In the genomic region with DNA sequence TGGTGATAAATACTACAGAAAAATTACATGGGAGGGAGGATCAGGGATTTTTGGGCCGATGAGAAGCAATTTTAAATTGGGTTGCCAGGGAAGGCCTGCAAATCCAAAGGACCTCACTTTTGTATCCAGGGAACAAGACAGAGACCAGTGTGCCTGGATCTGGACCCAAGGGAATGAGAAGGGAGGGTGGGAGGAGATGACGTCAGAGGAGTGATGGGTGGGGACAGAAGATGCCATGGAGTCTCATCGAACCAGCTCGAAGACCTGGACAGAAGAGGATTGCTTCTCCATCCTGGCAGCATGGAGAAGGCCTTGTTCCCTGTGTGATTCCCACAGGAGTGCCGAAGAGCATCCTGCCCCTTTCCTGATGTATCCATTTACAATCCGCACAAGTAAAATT, we compare ENCODE assay signal across 25 cellular contexts.
DNase-seq lines count a peak whose midpoint lies in the region; ATAC-seq, FAIRE-seq and TF ChIP-seq lines count a peak whose summit lies in the region.
"Had no signal": no experiment of that assay in that cellular context is flagged by ENCODE, and none has a peak within 500 bp of the region (broad histone marks: within the 10 kb centered on the region; RNA-seq: fewer than 3 reads in every experiment).

No MANE protein-coding gene starts in this region.

- H3K9me3 ChIP-seq in PC-3 (ENCODE audit: low read length), result no peaks in the 10 kb centered on the region
- H3K9me3 ChIP-seq in endothelial cell of umbilical vein (replicated peaks; ENCODE audit: control insufficient read depth, insufficient read depth, low read length), result no peaks in the 10 kb centered on the region
- H3K9me3 ChIP-seq: BLaER1, Peyer's patch, tibial nerve had no signal

- no peak for DNase-seq in activated naive CD8-positive, alpha-beta T cell treated with anti-CD3 and anti-CD28 coated beads, Interleukin-2, amount 10 ng/mL, durations not matched to agents 7 days and 5 days
- DNase-seq in activated naive CD8-positive, alpha-beta T cell treated with anti-CD3 and anti-CD28 coated beads for 36 hours, result no peak
- DNase-seq in PC-3 (no peak), endothelial cell of umbilical vein (ENCODE audit: low read depth, low spot score) (no peak), NCI-H1092 (lab: John Stamatoyannopoulos, UW) (no peak), nucleus accumbens (lab: John Stamatoyannopoulos, UW) (no peak)
- no peak for DNase-seq in stimulated activated effector memory CD8-positive, alpha-beta T cell treated with anti-CD3 and anti-CD28 coated beads, Interleukin-12 subunit alpha, Interleukin-12 subunit beta, amount 100 ng/mL, for 72 hours (ENCODE audit: low spot score in 2 of 2)
- DNase-seq: activated CD4-positive, alpha-beta T cell treated with anti-CD3 and anti-CD28 coated beads for 48 hours; aorta; hypothalamus; left ventricle myocardium superior; naive B cell; NCI-H1436; NCI-H2081 treated with DMSO at 0.1 percent for 48 hours; NCI-H69; occipital lobe; Peyer's patch had no signal

- H4K20me1 ChIP-seq in PC-3 (ENCODE audit: low read length) (no peaks in the 10 kb centered on the region), endothelial cell of umbilical vein (replicated peaks; ENCODE audit: control insufficient read depth, extremely low read depth, insufficient read depth, low read length) (no peaks in the 10 kb centered on the region)
- H4K20me1 ChIP-seq: BLaER1 had no signal

- H3K4me3 ChIP-seq in PC-3 (ENCODE audit: low read length) (no peak overlapping the region), endothelial cell of umbilical vein (replicated peaks in 1 of 3; ENCODE audit: insufficient read depth in 1 of 3, low read depth in 1 of 3, low read length in 3 of 3) (no peak overlapping the region)
- H3K4me3 ChIP-seq: BLaER1, GM12878, Peyer's patch, tibial nerve had no signal

- no peaks in the 10 kb centered on the region for H3K9me3 Mint-ChIP-seq in activated naive CD8-positive, alpha-beta T cell treated with anti-CD3 and anti-CD28 coated beads, Interleukin-2, amount 10 ng/mL, durations not matched to agents 7 days and 5 days
- no peaks in the 10 kb centered on the region for H3K9me3 Mint-ChIP-seq in activated naive CD8-positive, alpha-beta T cell treated with anti-CD3 and anti-CD28 coated beads for 36 hours
- H3K9me3 Mint-ChIP-seq in stimulated activated effector memory CD8-positive, alpha-beta T cell treated with anti-CD3 and anti-CD28 coated beads, Interleukin-12 subunit alpha, Interleukin-12 subunit beta, amount 100 ng/mL, for 72 hours, result no peaks in the 10 kb centered on the region
- H3K9me3 Mint-ChIP-seq: activated naive CD4-positive, alpha-beta T cell treated with anti-CD3 and anti-CD28 coated beads, Interleukin-2, amount 50 U/mL, for 24 hours had no signal

- no peak overlapping the region; the same call in 1 of the 2 replicates for H3K27ac ChIP-seq in PC-3 (ENCODE audit: low read length)
- H3K27ac ChIP-seq in endothelial cell of umbilical vein (ENCODE audit: insufficient read depth, low read depth, low read length), result peak overlapping the region; percentile 10
- H3K27ac ChIP-seq: BLaER1, Peyer's patch, VCaP had no signal

- no peaks in the 10 kb centered on the region for H3K9me1 ChIP-seq in endothelial cell of umbilical vein (replicated peaks; ENCODE audit: control insufficient read depth, extremely low read depth, insufficient read depth, low read length)

- BruUV-seq in PC-3 (replicated peaks; lab: Mats Ljungman, UMichigan) (no TSS peak), endothelial cell of umbilical vein (replicated peaks; lab: Mats Ljungman, UMichigan) (no TSS peak)

- H3K4me3 Mint-ChIP-seq in activated naive CD8-positive, alpha-beta T cell treated with anti-CD3 and anti-CD28 coated beads, Interleukin-2, amount 10 ng/mL, durations not matched to agents 7 days and 5 days, result peak overlapping the region; percentile 35
- no peak overlapping the region for H3K4me3 Mint-ChIP-seq in activated naive CD8-positive, alpha-beta T cell treated with anti-CD3 and anti-CD28 coated beads for 36 hours
- no peak overlapping the region for H3K4me3 Mint-ChIP-seq in stimulated activated effector memory CD8-positive, alpha-beta T cell treated with anti-CD3 and anti-CD28 coated beads, Interleukin-12 subunit alpha, Interleukin-12 subunit beta, amount 100 ng/mL, for 72 hours
- H3K4me3 Mint-ChIP-seq: activated naive CD4-positive, alpha-beta T cell treated with anti-CD3 and anti-CD28 coated beads, Interleukin-2, amount 50 U/mL, for 24 hours; naive B cell had no signal

- H3K79me2 ChIP-seq in PC-3 (ENCODE audit: low read length), result peaks cover 45% of the 10 kb centered on the region
- no peaks in the 10 kb centered on the region for H3K79me2 ChIP-seq in endothelial cell of umbilical vein (ENCODE audit: control insufficient read depth, insufficient read depth, low read length)

- H3F3A ChIP-seq in PC-3 (ENCODE audit: low read length, unreplicated experiment), result no peaks in the 10 kb centered on the region

- H3K4me2 ChIP-seq in PC-3 (ENCODE audit: low read length), result peak overlapping the region; percentile 35; the same call in 1 of the 2 replicates
- no peak overlapping the region for H3K4me2 ChIP-seq in endothelial cell of umbilical vein (ENCODE audit: insufficient read depth, low read length)

- no peak for TF ChIP-seq POLR2A in endothelial cell of umbilical vein (IDR thresholded peaks at IDR 0.05; ENCODE audit: low read depth, low read length)

- H3K4me1 ChIP-seq in PC-3 (ENCODE audit: insufficient read depth, low read length) (peaks cover 32% of the 10 kb centered on the region), endothelial cell of umbilical vein (ENCODE audit: control insufficient read depth, extremely low read depth, insufficient read depth, low read length) (peaks cover 23% of the 10 kb centered on the region)
- H3K4me1 ChIP-seq: Peyer's patch had no signal

- H2AFZ ChIP-seq in PC-3 (ENCODE audit: low read length), result no peak overlapping the region
- no peak overlapping the region for H2AFZ ChIP-seq in endothelial cell of umbilical vein (ENCODE audit: low read depth, low read length)

- POLR2A ChIA-PET in activated naive CD8-positive, alpha-beta T cell treated with anti-CD3 and anti-CD28 coated beads, Interleukin-2, amount 10 ng/mL, durations not matched to agents 7 days and 5 days (lab: Charles Lee), result no interaction called here
- POLR2A ChIA-PET in PC-3 (lab: Charles Lee; ENCODE audit: unreplicated experiment), result no interaction called here
- POLR2A ChIA-PET in endothelial cell of umbilical vein (lab: Charles Lee), result no interaction called here

- ATAC-seq in activated naive CD8-positive, alpha-beta T cell treated with anti-CD3 and anti-CD28 coated beads, Interleukin-2, amount 10 ng/mL, durations not matched to agents 7 days and 5 days (ENCODE audit: low read depth), result no peak
- ATAC-seq in PC-3, result no peak
- no peak for ATAC-seq in stimulated activated effector memory CD8-positive, alpha-beta T cell treated with anti-CD3 and anti-CD28 coated beads, Interleukin-12 subunit alpha, Interleukin-12 subunit beta, amount 100 ng/mL, for 72 hours
- no peak for ATAC-seq in HG03159 (IDR thresholded peaks at IDR 0.05; ENCODE audit: unreplicated experiment)
- ATAC-seq: HCT116, left ventricle myocardium superior had no signal

- peak overlapping the region; percentile 39 for H3K27ac Mint-ChIP-seq in activated naive CD8-positive, alpha-beta T cell treated with anti-CD3 and anti-CD28 coated beads, Interleukin-2, amount 10 ng/mL, durations not matched to agents 7 days and 5 days
- H3K27ac Mint-ChIP-seq in activated naive CD8-positive, alpha-beta T cell treated with anti-CD3 and anti-CD28 coated beads for 36 hours, result no peak overlapping the region
- peak overlapping the region; percentile 59 for H3K27ac Mint-ChIP-seq in stimulated activated effector memory CD8-positive, alpha-beta T cell treated with anti-CD3 and anti-CD28 coated beads, Interleukin-12 subunit alpha, Interleukin-12 subunit beta, amount 100 ng/mL, for 72 hours
- H3K27ac Mint-ChIP-seq: activated naive CD4-positive, alpha-beta T cell treated with anti-CD3 and anti-CD28 coated beads, Interleukin-2, amount 50 U/mL, for 24 hours had no signal

- peaks cover 6% of the 10 kb centered on the region for H3K27me3 Mint-ChIP-seq in activated naive CD8-positive, alpha-beta T cell treated with anti-CD3 and anti-CD28 coated beads, Interleukin-2, amount 10 ng/mL, durations not matched to agents 7 days and 5 days
- H3K27me3 Mint-ChIP-seq in activated naive CD8-positive, alpha-beta T cell treated with anti-CD3 and anti-CD28 coated beads for 36 hours, result no peaks in the 10 kb centered on the region
- H3K27me3 Mint-ChIP-seq: activated naive CD4-positive, alpha-beta T cell treated with anti-CD3 and anti-CD28 coated beads, Interleukin-2, amount 50 U/mL, for 24 hours had no signal

- no peak for TF ChIP-seq CTCF in PC-3 (conservative IDR thresholded peaks at IDR 0.05; ENCODE audit: low read depth, low read length)
- TF ChIP-seq CTCF in endothelial cell of umbilical vein (IDR thresholded peaks at IDR 0.05; ENCODE audit: extremely low read depth in 1 of 2, insufficient read depth in 1 of 2, low read depth in 1 of 2, low read length in 2 of 2), result no peak

- H3K9me2 ChIP-seq in PC-3 (replicated peaks; ENCODE audit: low read length), result no peaks in the 10 kb centered on the region

- H3K27me3 ChIP-seq in PC-3 (ENCODE audit: low read length), result no peaks in the 10 kb centered on the region
- H3K27me3 ChIP-seq in endothelial cell of umbilical vein (ENCODE audit: control insufficient read depth in 2 of 2, insufficient read depth in 2 of 2, low read length in 2 of 2), result no peaks in the 10 kb centered on the region
- H3K27me3 ChIP-seq: BLaER1, Peyer's patch, tibial nerve had no signal

- no peak overlapping the region for H3K9ac ChIP-seq in PC-3 (ENCODE audit: low read length)
- no peak overlapping the region for H3K9ac ChIP-seq in endothelial cell of umbilical vein (replicated peaks; ENCODE audit: extremely low read depth, insufficient read depth, low read length)
- H3K9ac ChIP-seq: BLaER1 had no signal

- no peaks in the 10 kb centered on the region for H3K36me3 Mint-ChIP-seq in activated naive CD8-positive, alpha-beta T cell treated with anti-CD3 and anti-CD28 coated beads, Interleukin-2, amount 10 ng/mL, durations not matched to agents 7 days and 5 days
- H3K36me3 Mint-ChIP-seq in activated naive CD8-positive, alpha-beta T cell treated with anti-CD3 and anti-CD28 coated beads for 36 hours, result no peaks in the 10 kb centered on the region
- H3K36me3 Mint-ChIP-seq in stimulated activated effector memory CD8-positive, alpha-beta T cell treated with anti-CD3 and anti-CD28 coated beads, Interleukin-12 subunit alpha, Interleukin-12 subunit beta, amount 100 ng/mL, for 72 hours, result no peaks in the 10 kb centered on the region
- H3K36me3 Mint-ChIP-seq: activated naive CD4-positive, alpha-beta T cell treated with anti-CD3 and anti-CD28 coated beads, Interleukin-2, amount 50 U/mL, for 24 hours; naive B cell had no signal

- peaks cover 20% of the 10 kb centered on the region for H3K4me1 Mint-ChIP-seq in activated naive CD8-positive, alpha-beta T cell treated with anti-CD3 and anti-CD28 coated beads, Interleukin-2, amount 10 ng/mL, durations not matched to agents 7 days and 5 days
- peaks cover 15% of the 10 kb centered on the region for H3K4me1 Mint-ChIP-seq in activated naive CD8-positive, alpha-beta T cell treated with anti-CD3 and anti-CD28 coated beads for 36 hours
- H3K4me1 Mint-ChIP-seq in stimulated activated effector memory CD8-positive, alpha-beta T cell treated with anti-CD3 and anti-CD28 coated beads, Interleukin-12 subunit alpha, Interleukin-12 subunit beta, amount 100 ng/mL, for 72 hours, result peaks cover 30% of the 10 kb centered on the region
- H3K4me1 Mint-ChIP-seq: naive B cell had no signal

- CTCF ChIA-PET in PC-3 (lab: Charles Lee), result no interaction called here
- CTCF ChIA-PET in endothelial cell of umbilical vein (lab: Charles Lee), result interaction anchor here (0.7 to 1.2 kb wide), 3 partner anchors 24 to 376 kb away, joined by 4 to 6 read pairs (median 5); no protein-coding TSS in a partner anchor

- H3K36me3 ChIP-seq in PC-3 (ENCODE audit: low read depth, low read length) (no peaks in the 10 kb centered on the region), endothelial cell of umbilical vein (ENCODE audit: control insufficient read depth in 2 of 2, extremely low read depth in 1 of 2, insufficient read depth in 2 of 2, low read length in 2 of 2) (no peaks in the 10 kb centered on the region)
- H3K36me3 ChIP-seq: BLaER1, Peyer's patch, tibial nerve had no signal

- dilution Hi-C loops in endothelial cell of umbilical vein (cut with MboI; ENCODE audit: extremely low pct_ligation_motif_present, low sequenced_read_pairs), result loop anchor here (25.0 kb wide), 1 partner anchor 241 kb away; no protein-coding TSS in a partner anchor

- no peak for FAIRE-seq in endothelial cell of umbilical vein (lab: Jason Lieb, UNC)
- FAIRE-seq: GM12878, HTR-8/SVneo had no signal

- intact Hi-C loops in PC-3 (cut with micrococcal nuclease) (no loop called here), endothelial cell of umbilical vein (cut with micrococcal nuclease) (loop anchor here (5.0 kb wide), 1 partner anchor 101 kb away; no protein-coding TSS in a partner anchor)
